19 cellular contexts compared by ENCODE assay signal in the genomic region with DNA sequence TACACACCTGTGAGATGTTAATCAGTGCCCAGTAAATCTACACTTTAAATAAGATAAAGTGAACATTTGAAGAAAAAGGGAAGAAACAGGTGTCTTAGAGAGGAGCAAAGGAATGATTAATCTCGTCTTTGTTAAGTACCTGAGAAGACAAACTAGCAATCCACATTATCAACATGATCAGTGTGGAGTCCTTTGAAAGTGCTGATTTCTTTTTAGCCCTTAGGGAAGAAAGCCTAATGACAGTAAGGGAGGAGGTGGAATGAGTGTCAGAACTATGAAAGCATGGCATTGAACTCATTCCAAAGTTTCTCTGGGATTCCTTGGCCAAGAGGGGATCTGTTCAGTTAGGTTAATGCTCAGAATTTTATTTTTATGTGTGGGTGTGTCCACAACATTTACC.
"Had no signal": no experiment of that assay in that cellular context is flagged by ENCODE, and none has a peak within 500 bp of the region (broad histone marks: within the 10 kb centered on the region; RNA-seq: fewer than 3 reads in every experiment).

No MANE protein-coding gene starts in this region.

- H3K9me3 Mint-ChIP-seq: stimulated activated memory B cell treated with anti-CD40 and anti-IgM and Interleukin-4, amounts not matched to agents 10 μg/mL and 1 μg/mL and 100 μg/mL, for 72 hours; stimulated activated naive CD8-positive, alpha-beta T cell treated with anti-CD3 and anti-CD28 coated beads, Interleukin-15, Interleukin-2, amounts not matched to agents 100 ng/mL and 50 ng/mL, for 24 hours had no signal

- DNase-seq: foreskin melanocyte; heart left ventricle; hippocampal formation; kidney glomerular epithelial cell; mucosa of descending colon; naive thymus-derived CD8-positive, alpha-beta T cell; spleen; stimulated activated CD4-positive, alpha-beta T cell treated with anti-CD3 and anti-CD28 coated beads, Interleukin-15, amount 100 ng/mL, for 24 hours; stimulated activated CD4-positive, alpha-beta T cell treated with anti-CD3 and anti-CD28 coated beads, Interleukin-1b, Interleukin-23, amount 100 ng/mL, for 48 hours; stimulated activated CD4-positive, alpha-beta T cell treated with anti-CD3 and anti-CD28 coated beads, Interleukin-4, amount 100 ng/mL, for 24 hours; tibial artery; upper lobe of right lung had no signal

- H3K27ac Mint-ChIP-seq: dendritic cell treated with granulocyte-macrophage colony-stimulating factor and Interleukin-4, amounts not matched to agents 40 ng/mL and 50 ng/mL, for 4 days; stimulated activated memory B cell treated with anti-CD40 and anti-IgM and Interleukin-4, amounts not matched to agents 10 μg/mL and 1 μg/mL and 100 μg/mL, for 72 hours; stimulated activated naive CD8-positive, alpha-beta T cell treated with anti-CD3 and anti-CD28 coated beads, Interleukin-15, Interleukin-2, amounts not matched to agents 100 ng/mL and 50 ng/mL, for 24 hours had no signal

- H3K4me3 ChIP-seq: heart left ventricle, mucosa of descending colon, spleen, tibial artery, upper lobe of right lung had no signal

- H3K27ac ChIP-seq: heart left ventricle, neutrophil, spleen, tibial artery, upper lobe of right lung had no signal

- ATAC-seq: heart left ventricle; mucosa of descending colon; naive thymus-derived CD8-positive, alpha-beta T cell; sciatic nerve; stimulated activated memory B cell treated with anti-CD40 and anti-IgM and Interleukin-4, amounts not matched to agents 10 μg/mL and 1 μg/mL and 100 μg/mL, for 72 hours; upper lobe of right lung had no signal

- H3K9me3 ChIP-seq: heart left ventricle, mucosa of descending colon, neutrophil, spleen, tibial artery, upper lobe of right lung had no signal

- H3K4me1 ChIP-seq: heart left ventricle, spleen, tibial artery, upper lobe of right lung had no signal

- H3K36me3 Mint-ChIP-seq: naive thymus-derived CD8-positive, alpha-beta T cell; stimulated activated memory B cell treated with anti-CD40 and anti-IgM and Interleukin-4, amounts not matched to agents 10 μg/mL and 1 μg/mL and 100 μg/mL, for 72 hours had no signal

- H3K27me3 Mint-ChIP-seq: dendritic cell treated with granulocyte-macrophage colony-stimulating factor and Interleukin-4, amounts not matched to agents 40 ng/mL and 50 ng/mL, for 4 days; naive thymus-derived CD8-positive, alpha-beta T cell; stimulated activated memory B cell treated with anti-CD40 and anti-IgM and Interleukin-4, amounts not matched to agents 10 μg/mL and 1 μg/mL and 100 μg/mL, for 72 hours; stimulated activated naive CD8-positive, alpha-beta T cell treated with anti-CD3 and anti-CD28 coated beads, Interleukin-15, Interleukin-2, amounts not matched to agents 100 ng/mL and 50 ng/mL, for 24 hours had no signal

- H3K36me3 ChIP-seq: heart left ventricle, neutrophil, spleen, tibial artery, upper lobe of right lung had no signal

- H3K4me1 Mint-ChIP-seq: stimulated activated memory B cell treated with anti-CD40 and anti-IgM and Interleukin-4, amounts not matched to agents 10 μg/mL and 1 μg/mL and 100 μg/mL, for 72 hours had no signal

- H3K4me3 Mint-ChIP-seq: dendritic cell treated with granulocyte-macrophage colony-stimulating factor and Interleukin-4, amounts not matched to agents 40 ng/mL and 50 ng/mL, for 4 days; naive thymus-derived CD8-positive, alpha-beta T cell; stimulated activated memory B cell treated with anti-CD40 and anti-IgM and Interleukin-4, amounts not matched to agents 10 μg/mL and 1 μg/mL and 100 μg/mL, for 72 hours; stimulated activated naive CD8-positive, alpha-beta T cell treated with anti-CD3 and anti-CD28 coated beads, Interleukin-15, Interleukin-2, amounts not matched to agents 100 ng/mL and 50 ng/mL, for 24 hours had no signal

- FAIRE-seq: colon, endothelial cell of umbilical vein had no signal

- H3K27me3 ChIP-seq: heart left ventricle, neutrophil, spleen, tibial artery, upper lobe of right lung had no signal
